13 cellular contexts compared by ENCODE assay signal in genomic region chr12:89671469-89671868, GRCh38. TPM values are rescaled to one million over a fixed set of nuclear protein-coding genes. Genes with fewer than 3 reads are reported as not detected.
DNase-seq lines count a peak whose midpoint lies in the region; ATAC-seq and TF ChIP-seq lines count a peak whose summit lies in the region.
"Had no signal": no experiment of that assay in that cellular context is flagged by ENCODE, and none has a peak within 500 bp of the region (broad histone marks: within the 10 kb centered on the region; RNA-seq: fewer than 3 reads in every experiment).

No MANE protein-coding gene starts in this region.

- ATAC-seq in GM21447 (IDR thresholded peaks at IDR 0.05; ENCODE audit: unreplicated experiment) (peak; percentile 3), GM18858 (IDR thresholded peaks at IDR 0.05; ENCODE audit: unreplicated experiment) (no peak)
- ATAC-seq: naive thymus-derived CD4-positive, alpha-beta T cell had no signal

- H3K27ac Mint-ChIP-seq in type B pancreatic cell = no peak overlapping the region

- H3K27ac ChIP-seq in SJSA1 = peak overlapping the region; percentile 41; the same call in 1 of the 2 replicates
- H3K27ac ChIP-seq: BLaER1 had no signal

- no peaks in the 10 kb centered on the region for H3K27me3 ChIP-seq in SJSA1 (replicated peaks)
- H3K27me3 ChIP-seq: BLaER1 had no signal

- H3K4me3 ChIP-seq in SJSA1 (no peak overlapping the region), fibroblast of villous mesenchyme (ENCODE audit: low read depth, low read length) (no peak overlapping the region)
- H3K4me3 ChIP-seq: BLaER1 had no signal

- H3K4me1 Mint-ChIP-seq in type B pancreatic cell (ENCODE audit: unreplicated experiment) = peaks cover 18% of the 10 kb centered on the region

- DNase-seq in ACHN = peak; percentile 41
- peak in 1 of 2 experiments; percentile 53 for DNase-seq in SJSA1 (ENCODE audit: low read depth in 1 of 2, low spot score in 2 of 2)
- DNase-seq in fibroblast of villous mesenchyme (ENCODE audit: low read depth) = peak; percentile 58
- DNase-seq in DMS53 treated with DMSO at 0.1 percent for 48 hours (lab: John Stamatoyannopoulos, UW; ENCODE audit: unreplicated experiment) = no peak
- DNase-seq in type B pancreatic cell (ENCODE audit: extremely low spot score, unreplicated experiment) = no peak
- no peak for DNase-seq in NCI-H2107 (lab: John Stamatoyannopoulos, UW)
- DNase-seq: dermis blood vessel endothelial cell; naive thymus-derived CD4-positive, alpha-beta T cell; NCI-H774; stimulated activated naive CD4-positive, alpha-beta T cell had no signal

- no peaks in the 10 kb centered on the region for H3K9me3 ChIP-seq in SJSA1 (replicated peaks)
- H3K9me3 ChIP-seq: BLaER1 had no signal

- TF ChIP-seq CTCF in fibroblast of villous mesenchyme (IDR thresholded peaks at IDR 0.05; ENCODE audit: insufficient read depth, low read depth, low read length) (no peak), type B pancreatic cell (conservative IDR thresholded peaks at IDR 0.05) (no peak)

- H3K4me1 ChIP-seq in SJSA1 (replicated peaks) = peaks cover 12% of the 10 kb centered on the region
- H3K4me1 ChIP-seq: BLaER1 had no signal

- in situ Hi-C loops in ACHN (cut with HindIII; ENCODE audit: low pct_ligation_motif_present, low pct_unique_long_range_greater_than_20kb, low sequenced_read_pairs) = no loop called here

- peaks cover 6% of the 10 kb centered on the region for H3K36me3 ChIP-seq in SJSA1
- H3K36me3 ChIP-seq: BLaER1 had no signal

- H3K4me3 Mint-ChIP-seq in type B pancreatic cell = no peak overlapping the region

- no peaks in the 10 kb centered on the region for H3K27me3 Mint-ChIP-seq in type B pancreatic cell
- H3K27me3 Mint-ChIP-seq: naive thymus-derived CD4-positive, alpha-beta T cell had no signal

- peaks cover 17% of the 10 kb centered on the region for H3K9me3 Mint-ChIP-seq in type B pancreatic cell

- peaks cover 22% of the 10 kb centered on the region for H3K36me3 Mint-ChIP-seq in type B pancreatic cell

RNA-seq across cellular contexts. Expression of gene ATP2B1, which starts 37.2 kb away (rescaled TPM):
- total RNA-seq in SJSA1 (2014; rRNA removed; shearing (Covaris generic)) = 49.8 and 101 TPM in 2 replicates
- total RNA-seq in fibroblast of villous mesenchyme (175 and 214 TPM in 2 replicates), type B pancreatic cell (ENCODE audit: low replicate concordance) (77.1 and 95.2 TPM in 2 replicates)

Comparison
In these comparisons a context has a peak if more than half of its experiments do, and no peak if none do; other contexts are left out.
1. DNase-seq: peak in ACHN (single experiment) and fibroblast of villous mesenchyme (single experiment); none in DMS53 treated with DMSO at 0.1 percent for 48 hours (single experiment), type B pancreatic cell (single experiment) and NCI-H2107 (single experiment).